In the genomic region with DNA sequence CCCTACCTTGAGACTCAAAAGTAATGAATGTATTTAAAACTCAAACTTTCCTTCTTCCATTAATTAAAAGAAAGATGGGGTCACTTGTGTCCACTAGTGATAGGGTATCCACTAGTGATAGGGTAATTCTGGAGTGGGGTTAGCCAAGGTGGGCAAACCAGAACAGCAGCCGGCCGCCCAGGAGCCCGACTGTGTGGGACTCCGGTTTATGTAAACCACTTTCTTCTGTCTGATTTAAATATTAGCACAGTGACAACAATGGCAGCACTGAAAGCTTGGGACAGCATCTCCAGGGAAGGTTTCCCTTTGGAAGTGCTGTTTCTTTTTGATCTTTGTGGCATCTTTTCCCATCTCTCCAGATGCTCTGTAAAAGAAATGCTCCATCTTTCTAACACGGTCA, we compare ENCODE assay signal across 9 cellular contexts. TPM values are rescaled to one million over a fixed set of nuclear protein-coding genes. Genes with fewer than 3 reads are reported as not detected.
A peak's percentile ranks its signal among the peaks of the same experiment; 100 is the strongest.
DNase-seq lines count a peak whose midpoint lies in the region; ATAC-seq and TF ChIP-seq lines count a peak whose summit lies in the region.
"Had no signal": no experiment of that assay in that cellular context is flagged by ENCODE, and none has a peak within 500 bp of the region (broad histone marks: within the 10 kb centered on the region; RNA-seq: fewer than 3 reads in every experiment).

No MANE protein-coding gene starts in this region.

- peak overlapping the region; percentile 67 to 73 for H3K27ac ChIP-seq in left lung
- H3K27ac ChIP-seq in stomach: peak overlapping the region; percentile 86 to 98 (median 89)

- no peak for TF ChIP-seq POLR2A in stomach (IDR thresholded peaks at IDR 0.05)

- TF ChIP-seq EP300 in stomach (IDR thresholded peaks at IDR 0.05): no peak

- H3K4me3 ChIP-seq in left lung: peak overlapping the region; percentile 36 to 57
- H3K4me3 ChIP-seq in stomach: peak overlapping the region; percentile 62 to 66 (median 64)

- H3K27me3 ChIP-seq in left lung: peaks cover 0 to 24% of the 10 kb centered on the region in 2 donors
- peaks cover 0 to 20% (median 0%) of the 10 kb centered on the region in 3 donors for H3K27me3 ChIP-seq in stomach

- H3K9me3 ChIP-seq in left lung: no peaks in the 10 kb centered on the region
- H3K9me3 ChIP-seq in stomach: no peaks in the 10 kb centered on the region

- H3K27ac Mint-ChIP-seq in T-helper 1 cell treated with Interleukin-12 subunit alpha and Interleukin-12 subunit beta and Interleukin-4 antibody, amounts not matched to agents 30 μg/mL and 1 μg/mL, for 36 hours: no peak overlapping the region
- H3K27ac Mint-ChIP-seq in activated naive CD8-positive, alpha-beta T cell: no peak overlapping the region
- H3K27ac Mint-ChIP-seq: HFFc6 had no signal

- CTCF ChIA-PET in GM10248 (lab: Yijun Ruan, JAX): no interaction called here

- peaks cover 5 to 17% of the 10 kb centered on the region in 2 donors for H3K4me1 ChIP-seq in left lung
- peaks cover 39 to 70% (median 56%) of the 10 kb centered on the region in 4 donors for H3K4me1 ChIP-seq in stomach

- no peaks in the 10 kb centered on the region for H3K9me3 Mint-ChIP-seq in T-helper 1 cell treated with Interleukin-12 subunit alpha and Interleukin-12 subunit beta and Interleukin-4 antibody, amounts not matched to agents 30 μg/mL and 1 μg/mL, for 36 hours
- H3K9me3 Mint-ChIP-seq in activated naive CD8-positive, alpha-beta T cell (ENCODE audit: low read depth): no peaks in the 10 kb centered on the region
- H3K9me3 Mint-ChIP-seq: HFFc6 had no signal

- TF ChIP-seq CTCF in left lung (IDR thresholded peaks at IDR 0.05): no peak
- no peak for TF ChIP-seq CTCF in stomach (IDR thresholded peaks at IDR 0.05)
- no peak for TF ChIP-seq CTCF in GM10248 (IDR thresholded peaks at IDR 0.05; ENCODE audit: control extremely low read depth, extremely low read depth, low read depth, missing control alignments)

- POLR2A ChIA-PET in GM10248 (lab: Yijun Ruan, JAX): no interaction called here

- peaks cover 9% of the 10 kb centered on the region for H3K4me1 Mint-ChIP-seq in T-helper 1 cell treated with Interleukin-12 subunit alpha and Interleukin-12 subunit beta and Interleukin-4 antibody, amounts not matched to agents 30 μg/mL and 1 μg/mL, for 36 hours (ENCODE audit: low read depth)
- peaks cover 21% of the 10 kb centered on the region for H3K4me1 Mint-ChIP-seq in activated naive CD8-positive, alpha-beta T cell (ENCODE audit: low read depth)

- DNase-seq in T-helper 1 cell (no peak), left lung (no peak), stomach (no peak), cerebellum (ENCODE audit: low spot score) (no peak), GM10248 (ENCODE audit: extremely low spot score) (no peak)
- no peak for DNase-seq in activated CD4-positive, alpha-beta T cell treated with anti-CD3 and anti-CD28 coated beads for 4 hours
- DNase-seq: HFFc6 had no signal

- intact Hi-C loops in left lung (cut with DNase I): no loop called here
- intact Hi-C loops in stomach (cut with DNase I; ENCODE audit: low total_unique reads): no loop called here

- WGBS in stomach, 5 donors: 31 to 58% (median 42%) methylated on average over 5 of the region's 5 CpGs

- no peak for ATAC-seq in left lung

- H3K27me3 Mint-ChIP-seq in T-helper 1 cell treated with Interleukin-12 subunit alpha and Interleukin-12 subunit beta and Interleukin-4 antibody, amounts not matched to agents 30 μg/mL and 1 μg/mL, for 36 hours (ENCODE audit: low read depth): peaks cover 62% of the 10 kb centered on the region
- peaks cover 19% of the 10 kb centered on the region for H3K27me3 Mint-ChIP-seq in activated naive CD8-positive, alpha-beta T cell

- no peaks in the 10 kb centered on the region for H3K36me3 ChIP-seq in left lung
- H3K36me3 ChIP-seq in stomach: no peaks in the 10 kb centered on the region

- no peaks in the 10 kb centered on the region for H3K36me3 Mint-ChIP-seq in T-helper 1 cell treated with Interleukin-12 subunit alpha and Interleukin-12 subunit beta and Interleukin-4 antibody, amounts not matched to agents 30 μg/mL and 1 μg/mL, for 36 hours (ENCODE audit: low read depth)
- H3K36me3 Mint-ChIP-seq in activated naive CD8-positive, alpha-beta T cell: no peaks in the 10 kb centered on the region

- H3K4me3 Mint-ChIP-seq in T-helper 1 cell treated with Interleukin-12 subunit alpha and Interleukin-12 subunit beta and Interleukin-4 antibody, amounts not matched to agents 30 μg/mL and 1 μg/mL, for 36 hours: peak overlapping the region; percentile 27
- H3K4me3 Mint-ChIP-seq in activated naive CD8-positive, alpha-beta T cell: peak overlapping the region; percentile 68
- H3K4me3 Mint-ChIP-seq: HFFc6 had no signal

RNA-seq across cellular contexts. Expression of gene MYZAP, which starts 0.7 kb away (rescaled TPM):
- total RNA-seq in left lung (10 to 100 TPM; 17.1 to 20.0 TPM), stomach (10 to 100 TPM in 4 of 5 donors, not detected in 1; 15.2 to 59.8 (median 33.2) TPM), cerebellum (0.64 TPM)
- polyA plus RNA-seq in stomach: 10 to 100 TPM in 2 of 3 donors, 1 to 10 TPM in 1; 9.4 to 31.3 (median 13.5) TPM
